Comparison of ENCODE assay signal across 1 cellular context in the genomic region with DNA sequence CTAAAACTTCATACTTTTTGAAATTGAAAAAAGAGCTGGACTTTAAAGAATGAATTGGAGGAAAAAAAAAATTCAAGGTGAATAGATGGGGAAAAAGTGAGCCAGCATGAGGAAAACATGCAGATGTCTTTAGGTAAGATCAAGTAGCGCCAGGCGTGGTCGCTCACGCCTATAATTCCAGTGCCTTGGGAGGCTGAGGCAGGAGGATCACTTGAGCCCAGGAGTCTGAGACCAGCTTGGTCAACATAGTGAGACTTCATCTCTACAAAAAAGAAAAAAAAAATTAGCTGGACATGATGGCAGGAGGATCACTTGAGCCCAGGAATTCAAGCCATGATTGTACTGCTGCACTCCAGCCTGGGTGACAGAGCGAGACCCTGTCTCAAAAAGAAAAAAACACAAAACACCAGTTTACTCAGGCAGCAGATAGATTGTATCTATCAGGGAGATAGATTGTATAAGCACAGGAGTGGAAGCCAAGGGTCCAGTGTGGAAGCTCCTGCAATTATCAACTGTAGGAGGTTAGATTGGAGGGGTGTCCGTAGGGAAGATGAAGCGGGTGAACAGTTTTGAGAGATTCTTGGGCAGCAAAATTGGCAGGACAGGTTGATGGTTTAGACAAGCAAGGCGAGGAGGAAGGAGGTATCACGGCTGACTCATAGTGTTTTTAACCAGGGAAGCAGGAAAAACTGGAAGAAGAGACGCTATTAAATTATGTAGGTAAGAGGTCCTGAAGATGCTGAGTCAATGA.
TF ChIP-seq lines count a peak whose summit lies in the region.

No MANE protein-coding gene starts in this region.

TF ChIP-seq in SK-N-SH treated with all-trans-retinoic acid at 6 μM for 48 hours, 23 proteins besides CTCF, POLR2A, EP300 and RAD21 (continued from another document):
- TF ChIP-seq, protein P1, sequence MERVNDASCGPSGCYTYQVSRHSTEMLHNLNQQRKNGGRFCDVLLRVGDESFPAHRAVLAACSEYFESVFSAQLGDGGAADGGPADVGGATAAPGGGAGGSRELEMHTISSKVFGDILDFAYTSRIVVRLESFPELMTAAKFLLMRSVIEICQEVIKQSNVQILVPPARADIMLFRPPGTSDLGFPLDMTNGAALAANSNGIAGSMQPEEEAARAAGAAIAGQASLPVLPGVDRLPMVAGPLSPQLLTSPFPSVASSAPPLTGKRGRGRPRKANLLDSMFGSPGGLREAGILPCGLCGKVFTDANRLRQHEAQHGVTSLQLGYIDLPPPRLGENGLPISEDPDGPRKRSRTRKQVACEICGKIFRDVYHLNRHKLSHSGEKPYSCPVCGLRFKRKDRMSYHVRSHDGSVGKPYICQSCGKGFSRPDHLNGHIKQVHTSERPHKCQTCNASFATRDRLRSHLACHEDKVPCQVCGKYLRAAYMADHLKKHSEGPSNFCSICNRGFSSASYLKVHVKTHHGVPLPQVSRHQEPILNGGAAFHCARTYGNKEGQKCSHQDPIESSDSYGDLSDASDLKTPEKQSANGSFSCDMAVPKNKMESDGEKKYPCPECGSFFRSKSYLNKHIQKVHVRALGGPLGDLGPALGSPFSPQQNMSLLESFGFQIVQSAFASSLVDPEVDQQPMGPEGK (CRISPR knock-in tag; IDR thresholded peaks at IDR 0.05; ENCODE audit: borderline replicate concordance), result no peak
- no peak for TF ChIP-seq ZNF70 (CRISPR knock-in tag; IDR thresholded peaks at IDR 0.05)
- TF ChIP-seq ISL1 (CRISPR knock-in tag; IDR thresholded peaks at IDR 0.05), result no peak
- no peak for TF ChIP-seq ZFP3 (CRISPR knock-in tag; IDR thresholded peaks at IDR 0.05)
- no peak for TF ChIP-seq TOX (CRISPR knock-in tag; IDR thresholded peaks at IDR 0.05; ENCODE audit: borderline replicate concordance)
- TF ChIP-seq SNAI2 (CRISPR knock-in tag; IDR thresholded peaks at IDR 0.05), result no peak
- TF ChIP-seq CSDC2 (CRISPR knock-in tag; IDR thresholded peaks at IDR 0.05), result no peak
- TF ChIP-seq, protein P2, sequence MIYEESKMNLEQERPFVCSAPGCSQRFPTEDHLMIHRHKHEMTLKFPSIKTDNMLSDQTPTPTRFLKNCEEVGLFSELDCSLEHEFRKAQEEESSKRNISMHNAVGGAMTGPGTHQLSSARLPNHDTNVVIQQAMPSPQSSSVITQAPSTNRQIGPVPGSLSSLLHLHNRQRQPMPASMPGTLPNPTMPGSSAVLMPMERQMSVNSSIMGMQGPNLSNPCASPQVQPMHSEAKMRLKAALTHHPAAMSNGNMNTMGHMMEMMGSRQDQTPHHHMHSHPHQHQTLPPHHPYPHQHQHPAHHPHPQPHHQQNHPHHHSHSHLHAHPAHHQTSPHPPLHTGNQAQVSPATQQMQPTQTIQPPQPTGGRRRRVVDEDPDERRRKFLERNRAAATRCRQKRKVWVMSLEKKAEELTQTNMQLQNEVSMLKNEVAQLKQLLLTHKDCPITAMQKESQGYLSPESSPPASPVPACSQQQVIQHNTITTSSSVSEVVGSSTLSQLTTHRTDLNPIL (CRISPR knock-in tag; IDR thresholded peaks at IDR 0.05; ENCODE audit: low read depth), result no peak
- TF ChIP-seq BACH2 (CRISPR knock-in tag; IDR thresholded peaks at IDR 0.05; ENCODE audit: borderline replicate concordance), result no peak
- TF ChIP-seq ZNF8 (CRISPR knock-in tag; IDR thresholded peaks at IDR 0.05), result no peak
- no peak for TF ChIP-seq PPARA (CRISPR knock-in tag; IDR thresholded peaks at IDR 0.05; ENCODE audit: borderline replicate concordance)
- TF ChIP-seq TCF4 (CRISPR knock-in tag; IDR thresholded peaks at IDR 0.05; ENCODE audit: borderline replicate concordance), result no peak
- no peak for TF ChIP-seq ZFP30 (CRISPR knock-in tag; IDR thresholded peaks at IDR 0.05)
- TF ChIP-seq, protein P3, sequence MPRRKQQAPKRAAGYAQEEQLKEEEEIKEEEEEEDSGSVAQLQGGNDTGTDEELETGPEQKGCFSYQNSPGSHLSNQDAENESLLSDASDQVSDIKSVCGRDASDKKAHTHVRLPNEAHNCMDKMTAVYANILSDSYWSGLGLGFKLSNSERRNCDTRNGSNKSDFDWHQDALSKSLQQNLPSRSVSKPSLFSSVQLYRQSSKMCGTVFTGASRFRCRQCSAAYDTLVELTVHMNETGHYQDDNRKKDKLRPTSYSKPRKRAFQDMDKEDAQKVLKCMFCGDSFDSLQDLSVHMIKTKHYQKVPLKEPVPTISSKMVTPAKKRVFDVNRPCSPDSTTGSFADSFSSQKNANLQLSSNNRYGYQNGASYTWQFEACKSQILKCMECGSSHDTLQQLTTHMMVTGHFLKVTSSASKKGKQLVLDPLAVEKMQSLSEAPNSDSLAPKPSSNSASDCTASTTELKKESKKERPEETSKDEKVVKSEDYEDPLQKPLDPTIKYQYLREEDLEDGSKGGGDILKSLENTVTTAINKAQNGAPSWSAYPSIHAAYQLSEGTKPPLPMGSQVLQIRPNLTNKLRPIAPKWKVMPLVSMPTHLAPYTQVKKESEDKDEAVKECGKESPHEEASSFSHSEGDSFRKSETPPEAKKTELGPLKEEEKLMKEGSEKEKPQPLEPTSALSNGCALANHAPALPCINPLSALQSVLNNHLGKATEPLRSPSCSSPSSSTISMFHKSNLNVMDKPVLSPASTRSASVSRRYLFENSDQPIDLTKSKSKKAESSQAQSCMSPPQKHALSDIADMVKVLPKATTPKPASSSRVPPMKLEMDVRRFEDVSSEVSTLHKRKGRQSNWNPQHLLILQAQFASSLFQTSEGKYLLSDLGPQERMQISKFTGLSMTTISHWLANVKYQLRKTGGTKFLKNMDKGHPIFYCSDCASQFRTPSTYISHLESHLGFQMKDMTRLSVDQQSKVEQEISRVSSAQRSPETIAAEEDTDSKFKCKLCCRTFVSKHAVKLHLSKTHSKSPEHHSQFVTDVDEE (CRISPR knock-in tag; IDR thresholded peaks at IDR 0.05), result no peak
- TF ChIP-seq GLIS3 (CRISPR knock-in tag; IDR thresholded peaks at IDR 0.05), result no peak
